In the genomic region with DNA sequence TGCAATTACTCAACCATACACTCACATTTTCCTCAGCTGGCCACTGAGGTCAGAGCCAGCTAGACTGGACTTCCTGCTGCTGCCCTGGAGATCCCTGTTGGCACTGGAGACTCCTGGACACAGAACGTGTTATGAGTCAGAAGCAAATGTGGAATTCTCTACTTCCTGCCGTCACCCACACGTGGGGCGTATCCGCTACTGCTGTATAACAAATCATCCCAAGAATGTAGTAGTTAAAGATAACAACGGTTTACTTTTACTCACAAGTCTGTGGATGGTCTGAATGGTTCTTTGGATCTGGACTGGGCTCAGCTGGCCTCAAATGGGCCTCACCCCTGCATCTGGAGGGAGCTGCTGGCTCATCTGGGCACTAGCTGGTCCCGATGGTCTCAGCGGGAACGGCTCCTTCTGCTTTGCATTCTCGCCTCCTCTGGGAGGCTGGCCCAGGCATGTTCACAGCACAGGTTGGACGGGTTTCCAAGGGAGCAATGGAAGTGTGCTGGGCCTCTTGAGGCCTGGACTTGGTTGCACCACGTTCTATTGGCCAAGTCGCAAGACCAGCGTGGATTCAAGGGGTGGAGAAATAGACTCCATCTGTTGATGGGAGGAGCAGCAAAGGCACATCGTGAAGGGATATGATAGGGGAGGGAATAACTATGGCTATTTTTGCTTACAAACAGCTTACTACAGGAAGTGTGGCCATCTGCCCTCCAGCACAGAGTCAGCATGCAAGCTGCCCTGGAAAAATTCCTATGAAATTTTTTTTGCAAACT, we compare ENCODE assay signal across 13 cellular contexts.
DNase-seq lines count a peak whose midpoint lies in the region; ATAC-seq, FAIRE-seq and TF ChIP-seq lines count a peak whose summit lies in the region.
"Had no signal": no experiment of that assay in that cellular context is flagged by ENCODE, and none has a peak within 500 bp of the region (broad histone marks: within the 10 kb centered on the region; RNA-seq: fewer than 3 reads in every experiment).

No MANE protein-coding gene starts in this region.

- in situ Hi-C loops in GM13977 (cut with MboI; ENCODE audit: low pct_unique_long_range_greater_than_20kb, low sequenced_read_pairs, unreplicated experiment) = no loop called here

- dilution Hi-C loops in endothelial cell of umbilical vein (cut with MboI; ENCODE audit: extremely low pct_ligation_motif_present, low sequenced_read_pairs) = no loop called here

- 94 to 95% methylated on average over 9 to 11 of the region's 15 CpGs for WGBS in mesodermal cell (ENCODE audit: insufficient coverage in 2 of 2), 2 experiments

- FAIRE-seq in endothelial cell of umbilical vein (lab: Jason Lieb, UNC) = peak; percentile 99

- TF ChIP-seq CTCF in endothelial cell of umbilical vein (IDR thresholded peaks at IDR 0.05; ENCODE audit: extremely low read depth in 1 of 2, insufficient read depth in 1 of 2, low read depth in 1 of 2, low read length in 2 of 2) = no peak
- no peak for TF ChIP-seq CTCF in GM13977 (IDR thresholded peaks at IDR 0.05; ENCODE audit: extremely low read depth, insufficient read depth, missing control alignments)

- H3K36me3 ChIP-seq in ACC112 (ENCODE audit: insufficient read depth, low read length) (no peaks in the 10 kb centered on the region), endothelial cell of umbilical vein (ENCODE audit: control insufficient read depth in 2 of 2, extremely low read depth in 1 of 2, insufficient read depth in 2 of 2, low read length in 2 of 2) (no peaks in the 10 kb centered on the region), mesodermal cell (ENCODE audit: control insufficient read depth, insufficient read depth, low read length) (no peaks in the 10 kb centered on the region)
- H3K36me3 ChIP-seq: HAP-1 had no signal

- H3K9me3 ChIP-seq in endothelial cell of umbilical vein (replicated peaks; ENCODE audit: control insufficient read depth, insufficient read depth, low read length) (no peaks in the 10 kb centered on the region), mesodermal cell (ENCODE audit: control insufficient read depth, low read length) (no peaks in the 10 kb centered on the region)
- H3K9me3 ChIP-seq: HAP-1 had no signal

- BruUV-seq in endothelial cell of umbilical vein (replicated peaks; lab: Mats Ljungman, UMichigan) = TSS peak; percentile 97

- peak overlapping the region; percentile 10 for H3K9ac ChIP-seq in endothelial cell of umbilical vein (replicated peaks; ENCODE audit: extremely low read depth, insufficient read depth, low read length)

- no peaks in the 10 kb centered on the region for H4K20me1 ChIP-seq in endothelial cell of umbilical vein (replicated peaks; ENCODE audit: control insufficient read depth, extremely low read depth, insufficient read depth, low read length)

- H3K4me3 ChIP-seq in ACC112 (ENCODE audit: low read depth, low read length) (peak overlapping the region; percentile 52), endothelial cell of umbilical vein (replicated peaks in 1 of 3; ENCODE audit: insufficient read depth in 1 of 3, low read depth in 1 of 3, low read length in 3 of 3) (no peak overlapping the region), mesodermal cell (ENCODE audit: extremely low read depth, insufficient read depth, low read length, poor library complexity, severe bottlenecking) (no peak overlapping the region)
- H3K4me3 ChIP-seq: HAP-1 had no signal

- no peaks in the 10 kb centered on the region for H3K9me1 ChIP-seq in endothelial cell of umbilical vein (replicated peaks; ENCODE audit: control insufficient read depth, extremely low read depth, insufficient read depth, low read length)

- DNase-seq in M059J (ENCODE audit: low read depth) = peak; percentile 100
- DNase-seq in endothelial cell of umbilical vein (ENCODE audit: low read depth, low spot score) = peak; percentile 97
- DNase-seq in T-helper 1 cell = no peak
- no peak for DNase-seq in GM13977 (ENCODE audit: low spot score)
- DNase-seq: activated naive CD8-positive, alpha-beta T cell treated with anti-CD3 and anti-CD28 coated beads, Interleukin-2, amount 10 ng/mL, durations not matched to agents 7 days and 5 days; CD4-positive, CD25-positive, alpha-beta regulatory T cell; NK-92 treated with Interleukin-12 subunit alpha and Interleukin-12 subunit beta, amount 100 ng/mL, for 24 hours; nucleus accumbens had no signal

- H3K79me2 ChIP-seq in ACC112 (ENCODE audit: control insufficient read depth, insufficient read depth, low read length, unreplicated experiment) = no peaks in the 10 kb centered on the region
- no peaks in the 10 kb centered on the region for H3K79me2 ChIP-seq in endothelial cell of umbilical vein (ENCODE audit: control insufficient read depth, insufficient read depth, low read length)

- CTCF ChIA-PET in endothelial cell of umbilical vein (lab: Charles Lee) = interaction anchor here (0.7 to 1.8 kb wide), 7 partner anchors 24 to 184 kb away, joined by 3 to 6 read pairs (median 3); a partner anchor contains a TSS

- H3K27me3 ChIP-seq in ACC112 (ENCODE audit: insufficient read depth, low read length) = no peaks in the 10 kb centered on the region
- H3K27me3 ChIP-seq in endothelial cell of umbilical vein (ENCODE audit: control insufficient read depth in 2 of 2, insufficient read depth in 2 of 2, low read length in 2 of 2) = no peaks in the 10 kb centered on the region

- TF ChIP-seq POLR2A in endothelial cell of umbilical vein (IDR thresholded peaks at IDR 0.05; ENCODE audit: low read depth, low read length) = no peak

- ATAC-seq in GM21423 (IDR thresholded peaks at IDR 0.05; ENCODE audit: unreplicated experiment) (no peak), GM21528 (IDR thresholded peaks at IDR 0.05; ENCODE audit: low FRiP score, unreplicated experiment) (no peak)

- POLR2A ChIA-PET in endothelial cell of umbilical vein (lab: Charles Lee) = no interaction called here

- H2AFZ ChIP-seq in ACC112 (ENCODE audit: low read length, unreplicated experiment) (peak overlapping the region; percentile 44), endothelial cell of umbilical vein (ENCODE audit: low read depth, low read length) (no peak overlapping the region)

- H3K4me1 ChIP-seq in ACC112 (ENCODE audit: control insufficient read depth, insufficient read depth, low read length, unreplicated experiment) (peaks cover 33% of the 10 kb centered on the region), endothelial cell of umbilical vein (ENCODE audit: control insufficient read depth, extremely low read depth, insufficient read depth, low read length) (peaks cover 26% of the 10 kb centered on the region), mesodermal cell (ENCODE audit: control insufficient read depth, insufficient read depth, low read length, poor library complexity, severe bottlenecking) (no peaks in the 10 kb centered on the region)
- H3K4me1 ChIP-seq: HAP-1 had no signal

- H3K27ac ChIP-seq in ACC112 (ENCODE audit: low read depth, low read length) (peak overlapping the region; percentile 95), endothelial cell of umbilical vein (ENCODE audit: insufficient read depth, low read depth, low read length) (peak overlapping the region; percentile 80), mesodermal cell (ENCODE audit: low read depth, low read length, severe bottlenecking) (peak overlapping the region; percentile 65)

- no peak overlapping the region for H3K4me2 ChIP-seq in endothelial cell of umbilical vein (ENCODE audit: insufficient read depth, low read length)

- intact Hi-C loops in endothelial cell of umbilical vein (cut with micrococcal nuclease) = loop anchor here (1.0 kb wide), 4 partner anchors 45 to 168 kb away; a partner anchor contains a TSS

TF ChIP-seq in endothelial cell of umbilical vein, 7 proteins besides CTCF, POLR2A, EP300 and RAD21:
- peak; percentile 97 for TF ChIP-seq FOS (IDR thresholded peaks at IDR 0.05; ENCODE audit: borderline replicate concordance, insufficient read depth, low read length)
- no peak for TF ChIP-seq MYC (IDR thresholded peaks at IDR 0.05; ENCODE audit: low read depth, low read length)
- TF ChIP-seq GATA2 (IDR thresholded peaks at IDR 0.05; ENCODE audit: insufficient read depth, insufficient read length, low read depth, low read length) = peak; percentile 60
- TF ChIP-seq EZH2 (IDR thresholded peaks at IDR 0.05; ENCODE audit: borderline replicate concordance, low read depth, low read length, severe bottlenecking) = no peak
- peak; percentile 95 for TF ChIP-seq JUN (IDR thresholded peaks at IDR 0.05; ENCODE audit: borderline replicate concordance, insufficient read depth, insufficient read length, low read depth)
- TF ChIP-seq, protein P1, sequence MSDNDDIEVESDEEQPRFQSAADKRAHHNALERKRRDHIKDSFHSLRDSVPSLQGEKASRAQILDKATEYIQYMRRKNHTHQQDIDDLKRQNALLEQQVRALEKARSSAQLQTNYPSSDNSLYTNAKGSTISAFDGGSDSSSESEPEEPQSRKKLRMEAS (IDR thresholded peaks at IDR 0.05; ENCODE audit: insufficient read depth, insufficient read length) = peak; percentile 76
- peak; percentile 91 for TF ChIP-seq POLR2AphosphoS5 (IDR thresholded peaks at IDR 0.05; ENCODE audit: insufficient read depth, low read depth, low read length)

Comparison
In these comparisons a context has a peak if more than half of its experiments do, and no peak if none do; other contexts are left out.
1. DNase-seq: peak in M059J (single experiment) and endothelial cell of umbilical vein (single experiment); none in T-helper 1 cell (0 of 5) and GM13977 (single experiment).
2. Peak in every context shown above with its lines, with median percentiles within 50 percentile points of each other: H3K27ac ChIP-seq.